In genomic region chr12:10101042-10101579, GRCh38 we compare ENCODE assay signal across 9 cellular contexts. TPM values are rescaled to one million over a fixed set of nuclear protein-coding genes. Genes with fewer than 3 reads are reported as not detected.
A peak's percentile ranks its signal among the peaks of the same experiment; 100 is the strongest.
DNase-seq lines count a peak whose midpoint lies in the region; ATAC-seq and TF ChIP-seq lines count a peak whose summit lies in the region.
"Had no signal": no experiment of that assay in that cellular context is flagged by ENCODE, and none has a peak within 500 bp of the region (broad histone marks: within the 10 kb centered on the region; RNA-seq: fewer than 3 reads in every experiment).

No MANE protein-coding gene starts in this region.

- H3K27ac Mint-ChIP-seq in mesothelial cell of epicardium, result peak overlapping the region; percentile 92
- no peak overlapping the region for H3K27ac Mint-ChIP-seq in WTC11

- no peak for ATAC-seq in WTC11

- TF ChIP-seq CTCF in AG04449 (IDR thresholded peaks at IDR 0.05; ENCODE audit: insufficient read depth, low read length, missing control alignments) (no peak), epithelial cell of esophagus (IDR thresholded peaks at IDR 0.05; ENCODE audit: insufficient read depth, low read depth, low read length, missing control alignments) (no peak), mesothelial cell of epicardium (IDR thresholded peaks at IDR 0.05; ENCODE audit: unreplicated experiment) (no peak), WTC11 (IDR thresholded peaks at IDR 0.05) (no peak)

- DNase-seq in AG04449 (ENCODE audit: low read depth, low spot score) (peak; percentile 16), M059J (ENCODE audit: low read depth) (peak; percentile 91), epithelial cell of esophagus (ENCODE audit: low read depth) (peak; percentile 66), mesothelial cell of epicardium (ENCODE audit: low spot score in 2 of 2, unreplicated experiment in 2 of 2) (peak in 1 of 2 experiments; percentile 43), 8988T (no peak), WTC11 (ENCODE audit: low spot score) (no peak)
- no peak for DNase-seq in stimulated activated CD4-positive, alpha-beta T cell treated with anti-CD3 and anti-CD28 coated beads, Interleukin-4, amount 100 ng/mL, for 4 hours
- DNase-seq in stimulated activated naive CD4-positive, alpha-beta T cell (lab: John Stamatoyannopoulos, UW), result no peak
- DNase-seq: AML-193 had no signal

- H3K4me1 Mint-ChIP-seq in mesothelial cell of epicardium, result peaks cover 37% of the 10 kb centered on the region
- H3K4me1 Mint-ChIP-seq in WTC11, result peaks cover 12% of the 10 kb centered on the region

- H3K4me3 ChIP-seq in AG04449 (ENCODE audit: low read depth, low read length) (peak overlapping the region; percentile 10; the same call in 1 of the 2 replicates), epithelial cell of esophagus (ENCODE audit: low read length) (no peak overlapping the region)

- peaks cover 20% of the 10 kb centered on the region for H3K9me3 Mint-ChIP-seq in mesothelial cell of epicardium
- H3K9me3 Mint-ChIP-seq in WTC11, result peaks cover 10% of the 10 kb centered on the region

- H3K27me3 Mint-ChIP-seq in mesothelial cell of epicardium (ENCODE audit: low read depth) (no peaks in the 10 kb centered on the region), WTC11 (ENCODE audit: low read depth) (0 out of 2 replicates have a peak, but pooled peaks cover 4% of the 10 kb centered on the region)

- POLR2A ChIA-PET in AG04449 (lab: Yijun Ruan, JAX) (no interaction called here), WTC11 (lab: Charles Lee) (no interaction called here)

- H3K4me3 Mint-ChIP-seq in mesothelial cell of epicardium (peak overlapping the region; percentile 42), WTC11 (no peak overlapping the region)

- H3K36me3 Mint-ChIP-seq in mesothelial cell of epicardium (peaks cover 7% of the 10 kb centered on the region), WTC11 (peaks cover 5% of the 10 kb centered on the region; the same call in 1 of the 2 replicates)

- CTCF ChIA-PET in AG04449 (lab: Yijun Ruan, JAX) (interaction anchor here (0.7 to 1.0 kb wide), 3 partner anchors 23 to 102 kb away, joined by 3 read pairs; no protein-coding TSS in a partner anchor), WTC11 (lab: Charles Lee) (no interaction called here)

TF ChIP-seq in WTC11, 78 proteins besides CTCF, POLR2A, EP300 and RAD21:
- TF ChIP-seq, protein P1, sequence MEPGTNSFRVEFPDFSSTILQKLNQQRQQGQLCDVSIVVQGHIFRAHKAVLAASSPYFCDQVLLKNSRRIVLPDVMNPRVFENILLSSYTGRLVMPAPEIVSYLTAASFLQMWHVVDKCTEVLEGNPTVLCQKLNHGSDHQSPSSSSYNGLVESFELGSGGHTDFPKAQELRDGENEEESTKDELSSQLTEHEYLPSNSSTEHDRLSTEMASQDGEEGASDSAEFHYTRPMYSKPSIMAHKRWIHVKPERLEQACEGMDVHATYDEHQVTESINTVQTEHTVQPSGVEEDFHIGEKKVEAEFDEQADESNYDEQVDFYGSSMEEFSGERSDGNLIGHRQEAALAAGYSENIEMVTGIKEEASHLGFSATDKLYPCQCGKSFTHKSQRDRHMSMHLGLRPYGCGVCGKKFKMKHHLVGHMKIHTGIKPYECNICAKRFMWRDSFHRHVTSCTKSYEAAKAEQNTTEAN (CRISPR knock-in tag; IDR thresholded peaks at IDR 0.05), result no peak
- TF ChIP-seq MAX (CRISPR knock-in tag; IDR thresholded peaks at IDR 0.05) (no peak), ETV6 (CRISPR knock-in tag; IDR thresholded peaks at IDR 0.05) (no peak), OVOL2 (CRISPR knock-in tag; IDR thresholded peaks at IDR 0.05; ENCODE audit: borderline replicate concordance) (no peak), MLX (CRISPR knock-in tag; IDR thresholded peaks at IDR 0.05) (no peak), SMAD4 (CRISPR knock-in tag; IDR thresholded peaks at IDR 0.05) (no peak), EMX1 (CRISPR knock-in tag; IDR thresholded peaks at IDR 0.05) (no peak), ZNF671 (CRISPR knock-in tag; IDR thresholded peaks at IDR 0.05) (no peak), ELF4 (CRISPR knock-in tag; IDR thresholded peaks at IDR 0.05; ENCODE audit: low read depth) (no peak), ZNF423 (CRISPR knock-in tag; IDR thresholded peaks at IDR 0.05) (no peak), IRF1 (CRISPR knock-in tag; IDR thresholded peaks at IDR 0.05) (no peak), ARID4B (CRISPR knock-in tag; IDR thresholded peaks at IDR 0.05; ENCODE audit: borderline replicate concordance) (no peak), MXD4 (CRISPR knock-in tag; IDR thresholded peaks at IDR 0.05; ENCODE audit: borderline replicate concordance) (no peak)
- TF ChIP-seq, protein P2, sequence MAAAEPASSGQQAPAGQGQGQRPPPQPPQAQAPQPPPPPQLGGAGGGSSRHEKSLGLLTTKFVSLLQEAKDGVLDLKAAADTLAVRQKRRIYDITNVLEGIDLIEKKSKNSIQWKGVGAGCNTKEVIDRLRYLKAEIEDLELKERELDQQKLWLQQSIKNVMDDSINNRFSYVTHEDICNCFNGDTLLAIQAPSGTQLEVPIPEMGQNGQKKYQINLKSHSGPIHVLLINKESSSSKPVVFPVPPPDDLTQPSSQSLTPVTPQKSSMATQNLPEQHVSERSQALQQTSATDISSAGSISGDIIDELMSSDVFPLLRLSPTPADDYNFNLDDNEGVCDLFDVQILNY (CRISPR knock-in tag; IDR thresholded peaks at IDR 0.05), result no peak
TF ChIP-seq in WTC11: peak in this region for 0.

RNA-seq across cellular contexts. Expression of gene CLEC1A, which starts 2.3 kb away (rescaled TPM):
- total RNA-seq in M059J (2014; rRNA removed; shearing (Covaris generic)), result 0.99 and 2.7 TPM in 2 replicates
- total RNA-seq in mesothelial cell of epicardium, result 0.32 to 0.51 TPM (median 0.49 TPM) in 3 replicates
- not detected in 3 replicates for total RNA-seq in WTC11 (2021)

RNA-seq across cellular contexts. Expression of gene CLEC7A, which starts 28.9 kb away (rescaled TPM):
- total RNA-seq in M059J (2014; rRNA removed; shearing (Covaris generic)), result 38.9 and 40.5 TPM in 2 replicates
- 0.11 TPM in 1 of 3 replicates, not detected in the others for total RNA-seq in mesothelial cell of epicardium
- total RNA-seq in WTC11 (2021), result 0.09 to 0.92 TPM (median 0.48 TPM) in 3 replicates

Comparison
In these comparisons a context has a peak if more than half of its experiments do, and no peak if none do; other contexts are left out.
1. DNase-seq: peak in AG04449 (single experiment), M059J (single experiment) and epithelial cell of esophagus (single experiment); none in 8988T (single experiment), WTC11 (single experiment), stimulated activated CD4-positive, alpha-beta T cell treated with anti-CD3 and anti-CD28 coated beads, Interleukin-4, amount 100 ng/mL, for 4 hours (0 of 2) and stimulated activated naive CD4-positive, alpha-beta T cell (0 of 6).
2. RNA of gene CLEC7A, which starts 28.9 kb away (total RNA-seq): 38.9 to 40.5 TPM in M059J; 0.09 to 0.92 TPM in WTC11 and 0.11 TPM in mesothelial cell of epicardium; every median in the first group is over 10 times any median in the second.